8 cellular contexts compared by ENCODE assay signal in the genomic region with DNA sequence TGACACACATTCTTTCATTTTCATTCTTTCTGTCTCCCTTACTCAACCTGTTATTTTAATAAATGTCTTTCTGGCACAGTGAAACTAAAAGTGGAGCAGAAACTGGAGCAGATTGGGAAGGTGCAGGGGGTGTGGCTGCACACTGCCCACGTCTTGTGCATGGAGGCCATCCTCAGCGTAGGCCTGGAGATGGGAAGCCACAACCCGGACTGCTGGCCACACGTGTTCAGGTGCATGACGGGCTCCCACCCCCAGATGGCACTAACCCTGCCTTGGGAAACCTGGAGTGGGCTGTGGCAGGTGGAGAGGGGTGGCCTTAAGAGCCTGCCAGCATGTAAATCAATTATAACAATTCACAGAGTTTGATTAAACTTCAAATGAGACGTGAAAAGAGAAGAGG.
DNase-seq lines count a peak whose midpoint lies in the region; ATAC-seq and TF ChIP-seq lines count a peak whose summit lies in the region.

No MANE protein-coding gene starts in this region.

- POLR2A ChIA-PET in A673 (lab: Charles Lee; ENCODE audit: low non-redundant PET) = no interaction called here

- 67% methylated on average over 6 of the region's 6 CpGs for WGBS in hepatocyte (ENCODE audit: low lambda C conversion rate, missing lambda C conversion rate)

- no peaks in the 10 kb centered on the region for H3K9me2 ChIP-seq in hepatocyte (replicated peaks; ENCODE audit: insufficient read depth)

- intact Hi-C loops in A673 (cut with micrococcal nuclease; ENCODE audit: unreplicated experiment) = loop anchor here (10.0 kb wide), 1 partner anchor 475 kb away; no protein-coding TSS in a partner anchor

- H4K20me1 ChIP-seq in hepatocyte (ENCODE audit: insufficient read depth, poor library complexity, severe bottlenecking) = no peaks in the 10 kb centered on the region

- ATAC-seq in HG03457 (IDR thresholded peaks at IDR 0.05; ENCODE audit: unreplicated experiment) (no peak), GM18519 (IDR thresholded peaks at IDR 0.05; ENCODE audit: low FRiP score, unreplicated experiment) (no peak)

- H3K4me2 ChIP-seq in hepatocyte = no peak overlapping the region

- H3K4me1 ChIP-seq in A673 (ENCODE audit: insufficient read depth, low read length, poor library complexity, severe bottlenecking) (no peaks in the 10 kb centered on the region), hepatocyte (ENCODE audit: insufficient read depth) (no peaks in the 10 kb centered on the region)

- BruUV-seq in A673 (replicated peaks; lab: Mats Ljungman, UMichigan) = no TSS peak

- no peak overlapping the region for H2AFZ ChIP-seq in hepatocyte

- H3K9me3 ChIP-seq in A673 (ENCODE audit: low read depth, low read length, poor library complexity, severe bottlenecking) (no peaks in the 10 kb centered on the region), hepatocyte (ENCODE audit: low read depth) (no peaks in the 10 kb centered on the region)

- CTCF ChIA-PET in A673 (lab: Charles Lee) = interaction anchor here (0.6 kb wide), 1 partner anchor 176 kb away, joined by 8 read pairs; no protein-coding TSS in a partner anchor

- H3K27ac ChIP-seq in A673 (ENCODE audit: low read depth, low read length, poor library complexity, severe bottlenecking) (no peak overlapping the region), hepatocyte (no peak overlapping the region)

- H3K4me3 ChIP-seq in A673 (ENCODE audit: low read depth, low read length, poor library complexity, severe bottlenecking) (no peak overlapping the region), GM12865 (ENCODE audit: low read depth, low read length) (no peak overlapping the region), hepatocyte (no peak overlapping the region)

- H3K79me2 ChIP-seq in hepatocyte = no peaks in the 10 kb centered on the region

- H3K36me3 ChIP-seq in A673 (ENCODE audit: insufficient read depth, low read length, poor library complexity, severe bottlenecking) (no peaks in the 10 kb centered on the region), hepatocyte (replicated peaks; ENCODE audit: insufficient read depth, low read depth) (no peaks in the 10 kb centered on the region)

- DNase-seq in A673 (ENCODE audit: low spot score) (no peak), GM12865 (ENCODE audit: low read depth) (peak; percentile 28), NCI-H82 (lab: John Stamatoyannopoulos, UW) (peak; percentile 60), hepatocyte (ENCODE audit: low spot score) (peak; percentile 38), HUDEP-2 (lab: John Stamatoyannopoulos, UW; ENCODE audit: unreplicated experiment in 76 of 76) (no peak), inferior parietal cortex (ENCODE audit: extremely low spot score) (no peak)

- TF ChIP-seq CTCF in A673 (conservative IDR thresholded peaks at IDR 0.05; ENCODE audit: low read depth, low read length) (0 out of 2 replicates have a peak, but pooled peaks have one; percentile 24), GM12865 (IDR thresholded peaks at IDR 0.05; ENCODE audit: insufficient read depth, low read depth, low read length, missing control alignments) (peak; percentile 28), hepatocyte (IDR thresholded peaks at IDR 0.05; ENCODE audit: poor library complexity) (peak; percentile 26)

- H3K27me3 ChIP-seq in A673 (replicated peaks; ENCODE audit: insufficient read depth, low read depth, low read length, poor library complexity) = no peaks in the 10 kb centered on the region
- no peaks in the 10 kb centered on the region for H3K27me3 ChIP-seq in hepatocyte

Comparison
In these comparisons a context has a peak if more than half of its experiments do, and no peak if none do; other contexts are left out.
1. DNase-seq: peak in GM12865 (single experiment), NCI-H82 (single experiment) and hepatocyte (single experiment); none in A673 (single experiment), HUDEP-2 (0 of 76) and inferior parietal cortex (single experiment).
2. Peak in every context shown above with its lines, with median percentiles within 50 percentile points of each other: CTCF ChIP-seq.